In the genomic region with DNA sequence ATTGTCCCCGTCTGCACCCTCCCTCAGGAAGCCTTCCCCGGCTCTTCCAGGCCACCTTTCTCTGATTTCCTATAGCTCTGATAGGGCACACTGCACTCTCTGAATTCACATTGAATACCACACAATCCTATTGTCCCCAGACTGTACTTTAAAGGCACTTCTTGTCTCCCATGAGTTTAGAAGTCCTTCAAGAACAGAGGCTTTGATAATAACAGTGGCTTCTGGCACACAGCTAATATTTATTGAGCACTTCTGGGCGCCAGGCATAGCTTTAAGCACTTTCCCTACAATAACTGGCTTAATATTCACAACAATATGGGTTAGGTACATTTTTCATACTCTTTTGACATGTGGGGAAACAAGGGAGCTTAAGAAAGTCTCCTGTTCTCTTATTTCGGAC, we compare ENCODE assay signal across 9 cellular contexts.
"Had no signal": no experiment of that assay in that cellular context is flagged by ENCODE, and none has a peak within 500 bp of the region (broad histone marks: within the 10 kb centered on the region; RNA-seq: fewer than 3 reads in every experiment).

No MANE protein-coding gene starts in this region.

- DNase-seq: GM23248, GOT3, H7 had no signal

- H3K4me3 Mint-ChIP-seq: IgD-negative memory B cell had no signal

- ATAC-seq: HCT116, HepG2 had no signal

- H3K4me1 Mint-ChIP-seq: IgD-negative memory B cell had no signal

- H3K27ac ChIP-seq: GM23248, HL-60, KMS-11 had no signal

- H3K4me2 ChIP-seq: KMS-11 had no signal

- H3K4me1 ChIP-seq: HAP-1 had no signal

- H3K36me3 ChIP-seq: HAP-1 had no signal

- H3K36me3 Mint-ChIP-seq: IgD-negative memory B cell had no signal

- H3K4me3 ChIP-seq: GM23248, HAP-1 had no signal

- H3K9ac ChIP-seq: GM23248, KMS-11 had no signal

- H3K9me3 ChIP-seq: HAP-1 had no signal

- H3K27ac Mint-ChIP-seq: IgD-negative memory B cell had no signal
